12 cellular contexts compared by ENCODE assay signal in the genomic region with DNA sequence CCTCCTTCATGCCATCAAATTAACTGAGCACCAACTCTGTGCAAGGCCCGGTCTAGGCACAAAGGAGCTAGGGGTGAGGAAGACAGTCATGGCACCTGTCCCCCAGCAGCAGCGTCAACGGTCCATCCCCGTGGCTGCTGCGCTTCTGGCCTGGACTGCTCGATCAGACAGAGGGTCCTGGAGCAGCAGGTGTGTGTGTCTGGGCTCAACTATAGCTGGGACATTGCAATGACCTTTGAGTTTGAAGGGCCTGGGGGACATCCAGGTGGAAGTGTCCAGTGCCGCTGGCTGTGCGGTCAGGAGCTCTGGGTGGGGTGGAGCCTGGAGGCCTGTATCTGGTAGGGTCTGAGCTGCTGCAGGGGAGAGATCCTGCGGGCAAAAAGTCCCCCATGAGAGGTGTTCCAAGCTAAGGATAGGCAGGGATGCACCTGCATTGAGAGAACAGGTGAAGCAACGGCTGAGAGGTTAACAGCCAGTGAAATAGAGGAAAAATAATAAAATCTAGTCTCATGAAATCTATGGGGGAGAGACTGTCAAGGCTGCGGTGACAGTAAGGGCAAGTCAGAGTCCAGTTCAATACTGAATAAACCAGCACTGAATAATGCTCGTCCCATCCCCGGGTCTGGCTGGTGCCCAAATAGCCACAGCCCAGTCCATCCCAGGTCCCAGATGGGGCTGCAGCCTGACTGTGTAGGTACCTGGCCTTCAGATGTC.
"Had no signal": no experiment of that assay in that cellular context is flagged by ENCODE, and none has a peak within 500 bp of the region (broad histone marks: within the 10 kb centered on the region; RNA-seq: fewer than 3 reads in every experiment).

No MANE protein-coding gene starts in this region.

- H3K27ac ChIP-seq: gastroesophageal sphincter, left ventricle myocardium inferior, SJCRH30, thyroid gland had no signal

- ATAC-seq: activated CD4-positive, alpha-beta T cell treated with anti-CD3 and anti-CD28 coated beads for 36 hours; activated CD8-positive, alpha-beta T cell treated with anti-CD3 and anti-CD28 coated beads for 36 hours; activated T-helper 17 cell treated with anti-CD3 and anti-CD28 coated beads, Interleukin-2, amount 50 U/mL, for 72 hours; gastroesophageal sphincter; stimulated activated effector memory CD8-positive, alpha-beta T cell treated with anti-CD3 and anti-CD28 coated beads, Interleukin-12 subunit alpha, Interleukin-12 subunit beta, amount 100 ng/mL, for 72 hours; T-helper 17 cell had no signal

- H3K4me1 ChIP-seq: gastroesophageal sphincter, left ventricle myocardium inferior, thyroid gland had no signal

- H3K36me3 ChIP-seq: left ventricle myocardium inferior, SJCRH30, thyroid gland had no signal

- H3K9me3 ChIP-seq: gastroesophageal sphincter, left ventricle myocardium inferior, SJCRH30, thyroid gland had no signal

- H3K27me3 ChIP-seq: gastroesophageal sphincter, SJCRH30, thyroid gland had no signal

- H3K4me3 ChIP-seq: gastroesophageal sphincter, left ventricle myocardium inferior, SJCRH30, thyroid gland had no signal

- DNase-seq: activated CD4-positive, alpha-beta T cell treated with anti-CD3 and anti-CD28 coated beads for 36 hours; activated CD8-positive, alpha-beta T cell treated with anti-CD3 and anti-CD28 coated beads for 36 hours; activated naive CD4-positive, alpha-beta T cell treated with Interleukin-2 at 50 U/mL for 16 hours; anterior cingulate cortex; erythroblast; left ventricle myocardium inferior; SJCRH30; thyroid gland had no signal
